ENCODE assay signal across 8 cellular contexts in the genomic region with DNA sequence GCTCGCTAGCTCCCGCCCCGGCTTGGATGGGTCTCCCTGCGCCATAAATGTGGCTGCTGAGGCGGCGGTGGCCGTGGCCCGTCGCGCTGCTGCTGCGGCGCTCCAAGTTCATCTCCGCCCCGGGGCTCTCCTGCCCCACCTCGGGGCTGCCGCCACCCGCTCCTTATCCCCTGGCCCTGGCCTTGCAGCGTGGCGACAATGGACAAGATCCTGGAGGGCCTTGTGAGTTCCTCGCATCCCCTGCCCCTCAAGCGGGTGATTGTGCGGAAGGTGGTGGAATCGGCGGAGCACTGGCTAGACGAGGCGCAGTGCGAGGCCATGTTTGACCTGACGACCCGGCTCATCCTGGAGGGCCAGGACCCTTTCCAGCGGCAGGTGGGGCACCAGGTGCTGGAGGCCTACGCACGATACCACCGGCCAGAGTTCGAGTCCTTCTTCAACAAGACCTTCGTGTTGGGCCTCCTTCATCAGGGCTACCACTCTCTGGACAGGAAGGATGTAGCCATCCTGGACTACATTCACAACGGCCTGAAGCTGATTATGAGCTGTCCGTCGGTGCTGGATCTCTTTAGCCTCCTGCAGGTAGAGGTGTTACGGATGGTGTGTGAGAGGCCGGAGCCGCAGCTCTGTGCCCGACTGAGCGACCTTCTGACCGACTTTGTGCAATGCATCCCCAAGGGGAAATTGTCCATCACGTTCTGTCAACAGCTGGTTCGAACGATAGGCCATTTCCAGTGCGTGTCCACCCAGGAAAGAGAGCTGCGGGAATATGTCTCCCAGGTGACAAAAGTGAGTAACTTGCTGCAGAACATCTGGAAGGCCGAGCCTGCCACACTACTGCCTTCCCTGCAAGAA. TPM values are rescaled to one million over a fixed set of nuclear protein-coding genes. Genes with fewer than 3 reads are reported as not detected.
A peak's percentile ranks its signal among the peaks of the same experiment; 100 is the strongest.
DNase-seq lines count a peak whose midpoint lies in the region; ATAC-seq and TF ChIP-seq lines count a peak whose summit lies in the region.

No MANE protein-coding gene starts in this region.

- no peaks in the 10 kb centered on the region for H3K9me3 Mint-ChIP-seq in activated CD4-positive, alpha-beta T cell treated with anti-CD3 and anti-CD28 coated beads for 36 hours (ENCODE audit: low read depth)
- no peaks in the 10 kb centered on the region for H3K9me3 Mint-ChIP-seq in immature natural killer cell

- TF ChIP-seq POLR2A in NB4 (IDR thresholded peaks at IDR 0.05; ENCODE audit: extremely low read depth, insufficient read length) (no peak), body of pancreas (IDR thresholded peaks at IDR 0.05) (no peak)

- H3K27me3 ChIP-seq in body of pancreas: no peaks in the 10 kb centered on the region

- H3K4me1 Mint-ChIP-seq in activated CD4-positive, alpha-beta T cell treated with anti-CD3 and anti-CD28 coated beads for 36 hours: peaks cover 48% of the 10 kb centered on the region
- peaks cover 61 to 80% of the 10 kb centered on the region in 2 donors for H3K4me1 Mint-ChIP-seq in immature natural killer cell

- no peaks in the 10 kb centered on the region for H3K27me3 Mint-ChIP-seq in activated CD4-positive, alpha-beta T cell treated with anti-CD3 and anti-CD28 coated beads for 36 hours
- H3K27me3 Mint-ChIP-seq in immature natural killer cell (ENCODE audit: low read depth in 3 of 3): peaks cover 0 to 6% (median 5%) of the 10 kb centered on the region in 3 donors

- H3K27ac ChIP-seq in body of pancreas: peak overlapping the region; percentile 82 to 95 (median 92)

- no peak for DNase-seq in activated CD4-positive, alpha-beta T cell treated with anti-CD3 and anti-CD28 coated beads for 36 hours
- DNase-seq in activated CD4-positive, alpha-beta T cell treated with anti-CD3 and anti-CD28 coated beads for 4 hours: no peak
- DNase-seq in HFF-Myc (ENCODE audit: extremely low read depth, low read depth) (no peak), NB4 (ENCODE audit: low read depth) (peak; percentile 23), body of pancreas (peak in 2 of 4 donors; percentile 17 to 31), immature natural killer cell (no peak), globus pallidus (ENCODE audit: low spot score) (no peak)
- peak; percentile 6 for DNase-seq in stimulated activated CD8-positive, alpha-beta memory T cell treated with anti-CD3 and anti-CD28 coated beads, Interleukin-15, amount 100 ng/mL, for 24 hours (ENCODE audit: low read depth)

- peak overlapping the region; percentile 97 for H3K27ac Mint-ChIP-seq in activated CD4-positive, alpha-beta T cell treated with anti-CD3 and anti-CD28 coated beads for 36 hours
- H3K27ac Mint-ChIP-seq in immature natural killer cell: peak overlapping the region; percentile 96 to 99 (median 97)

- H3K9me3 ChIP-seq in body of pancreas: no peaks in the 10 kb centered on the region

- intact Hi-C loops in activated CD4-positive, alpha-beta T cell treated with anti-CD3 and anti-CD28 coated beads for 36 hours (cut with DNase I, micrococcal nuclease): loop anchor here (2.0 to 10.0 kb wide), 14 partner anchors 151 to 1989 kb away; partner anchors contain the start of genes ABCE1 (in 2 of the 2), ANAPC10 (in 2 of the 2), GAB1 (in 2 of the 2) and ZNF330 (in 2 of the 2)
- intact Hi-C loops in body of pancreas (cut with DNase I): no loop called here

- WGBS in body of pancreas, 2 donors: 1% methylated on average over 19 to 50 of the region's 50 CpGs

- TF ChIP-seq CTCF in HFF-Myc (IDR thresholded peaks at IDR 0.05; ENCODE audit: low read depth, low read length, missing control alignments) (no peak), NB4 (IDR thresholded peaks at IDR 0.05; ENCODE audit: low read depth, low read length) (no peak), body of pancreas (IDR thresholded peaks at IDR 0.05) (no peak)

- no peaks in the 10 kb centered on the region for H3K36me3 ChIP-seq in body of pancreas (replicated peaks in 1 of 2; ENCODE audit: insufficient read depth in 1 of 2, low read depth in 2 of 2)

- peaks cover 51% of the 10 kb centered on the region for H3K4me1 ChIP-seq in body of pancreas

- peaks cover 49% of the 10 kb centered on the region for H3K36me3 Mint-ChIP-seq in activated CD4-positive, alpha-beta T cell treated with anti-CD3 and anti-CD28 coated beads for 36 hours (ENCODE audit: low read depth)
- peaks cover 0 to 11% (median 6%) of the 10 kb centered on the region in 3 donors for H3K36me3 Mint-ChIP-seq in immature natural killer cell

- no peak for ATAC-seq in activated CD4-positive, alpha-beta T cell treated with anti-CD3 and anti-CD28 coated beads for 36 hours
- ATAC-seq in body of pancreas: no peak

- H3K4me3 ChIP-seq in HFF-Myc (replicated peaks; ENCODE audit: low read depth, low read length): peak overlapping the region; percentile 86
- peak overlapping the region; percentile 96 for H3K4me3 ChIP-seq in NB4 (ENCODE audit: low read depth, low read length)
- peak overlapping the region; percentile 42 to 97 for H3K4me3 ChIP-seq in body of pancreas

- peak overlapping the region; percentile 85 for H3K4me3 Mint-ChIP-seq in activated CD4-positive, alpha-beta T cell treated with anti-CD3 and anti-CD28 coated beads for 36 hours
- H3K4me3 Mint-ChIP-seq in immature natural killer cell: peak overlapping the region; percentile 94 to 99 (median 95)

- POLR2A ChIA-PET in activated CD4-positive, alpha-beta T cell treated with anti-CD3 and anti-CD28 coated beads for 36 hours (lab: Charles Lee): interaction anchor here (0.6 kb wide), 1 partner anchor 538 kb away, joined by 3 read pairs; no protein-coding TSS in a partner anchor

- CTCF ChIA-PET in activated CD4-positive, alpha-beta T cell treated with anti-CD3 and anti-CD28 coated beads for 36 hours (lab: Charles Lee): interaction anchor here (0.7 kb wide), 1 partner anchor 204 kb away, joined by 3 read pairs; no protein-coding TSS in a partner anchor

RNA-seq across cellular contexts. Expression of gene USP38, which starts 0.8 kb away (rescaled TPM):
- 10 to 100 TPM; 17.4 to 20.0 TPM for total RNA-seq in activated CD4-positive, alpha-beta T cell treated with anti-CD3 and anti-CD28 coated beads for 36 hours
- 10 to 100 TPM; 11.7 to 14.2 TPM for total RNA-seq in body of pancreas
- polyA plus RNA-seq in immature natural killer cell: 10 to 100 TPM; 19.7 to 31.5 (median 25.4) TPM

Comparison
In these comparisons a context has a peak if more than half of its experiments do, and no peak if none do; other contexts are left out.
1. DNase-seq: peak in NB4 (single experiment) and stimulated activated CD8-positive, alpha-beta memory T cell treated with anti-CD3 and anti-CD28 coated beads, Interleukin-15, amount 100 ng/mL, for 24 hours (single experiment); none in activated CD4-positive, alpha-beta T cell treated with anti-CD3 and anti-CD28 coated beads for 36 hours (single experiment), activated CD4-positive, alpha-beta T cell treated with anti-CD3 and anti-CD28 coated beads for 4 hours (0 of 2), HFF-Myc (single experiment), immature natural killer cell (0 of 3) and globus pallidus (single experiment).
2. Peak in every context shown above with its lines, with median percentiles within 50 percentile points of each other: H3K4me3 ChIP-seq.